Comparison of ENCODE assay signal across 1 cellular context in the genomic region with DNA sequence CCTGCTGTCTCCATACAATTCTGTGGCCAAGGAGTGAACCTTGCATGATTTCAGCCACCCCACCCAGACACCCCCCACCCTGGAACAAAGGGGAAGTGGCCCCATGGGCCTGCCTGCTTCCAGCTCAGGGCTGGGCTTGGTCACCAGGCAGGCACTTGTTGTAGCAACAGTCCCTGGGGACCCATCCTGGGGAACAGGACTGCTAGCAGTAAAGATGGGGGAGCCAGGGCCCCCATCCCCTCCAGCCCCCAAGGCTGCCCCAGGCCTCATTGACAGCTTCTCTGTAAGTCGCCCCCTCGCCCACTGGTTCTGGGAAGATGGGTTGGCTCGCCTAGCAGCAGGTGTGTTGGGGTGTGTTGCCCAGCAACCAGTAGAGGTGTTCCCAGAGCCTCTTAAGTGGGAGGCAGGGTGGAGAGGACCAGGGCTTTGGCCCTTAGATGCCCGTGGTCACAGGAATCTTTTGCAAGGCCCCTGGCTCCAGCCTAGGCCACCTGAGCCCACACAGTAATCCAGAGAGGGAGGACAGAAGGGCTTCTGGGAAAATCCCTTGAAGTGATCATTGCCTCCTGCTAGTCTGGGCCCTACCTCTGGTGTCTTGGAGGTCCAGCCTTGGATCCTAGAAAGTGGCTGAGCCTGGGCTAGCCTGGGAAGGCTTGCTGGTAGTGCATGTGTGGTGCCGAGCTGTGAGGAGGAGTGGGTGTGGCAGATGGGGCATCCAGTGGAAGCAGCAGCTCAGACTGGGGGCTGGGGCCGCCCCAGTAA.
TF ChIP-seq lines count a peak whose summit lies in the region.

No MANE protein-coding gene starts in this region.

TF ChIP-seq in H1, 55 proteins besides CTCF, POLR2A, EP300 and RAD21 (continued from another document):
- TF ChIP-seq CEBPB (IDR thresholded peaks at IDR 0.05; ENCODE audit: low read depth, low read length): no peak
- no peak for TF ChIP-seq SAP30 (IDR thresholded peaks at IDR 0.05; ENCODE audit: insufficient read depth, insufficient replicate concordance, low read length)
- no peak for TF ChIP-seq SP1 (IDR thresholded peaks at IDR 0.05; ENCODE audit: low read depth, low read length)
- no peak for TF ChIP-seq HDAC6 (IDR thresholded peaks at IDR 0.05; ENCODE audit: low read depth, low read length)
- no peak for TF ChIP-seq POLR2AphosphoS5 (IDR thresholded peaks at IDR 0.05; ENCODE audit: low read depth, low read length)
- no peak for TF ChIP-seq CBX5 (IDR thresholded peaks at IDR 0.05; ENCODE audit: low read depth, low read length)
- TF ChIP-seq, protein P1, sequence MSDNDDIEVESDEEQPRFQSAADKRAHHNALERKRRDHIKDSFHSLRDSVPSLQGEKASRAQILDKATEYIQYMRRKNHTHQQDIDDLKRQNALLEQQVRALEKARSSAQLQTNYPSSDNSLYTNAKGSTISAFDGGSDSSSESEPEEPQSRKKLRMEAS (IDR thresholded peaks at IDR 0.05): no peak
- TF ChIP-seq SP4 (IDR thresholded peaks at IDR 0.05; ENCODE audit: low read length): no peak
- TF ChIP-seq TBP (IDR thresholded peaks at IDR 0.05; ENCODE audit: low read depth, low read length): no peak
- no peak for TF ChIP-seq SP2 (IDR thresholded peaks at IDR 0.05; ENCODE audit: low read length)
TF ChIP-seq in H1: peak in this region for 0.
